ENCODE assay signal across 16 cellular contexts in genomic region chr11:94219771-94220170, GRCh38.
"Had no signal": no experiment of that assay in that cellular context is flagged by ENCODE, and none has a peak within 500 bp of the region (broad histone marks: within the 10 kb centered on the region; RNA-seq: fewer than 3 reads in every experiment).

No MANE protein-coding gene starts in this region.

- H3K36me3 Mint-ChIP-seq: activated naive CD8-positive, alpha-beta T cell had no signal

- H3K27ac ChIP-seq: body of pancreas, ovary, sigmoid colon, spleen, stomach, thoracic aorta had no signal

- ATAC-seq: activated CD4-positive, CD25-positive, alpha-beta regulatory T cell treated with anti-CD3 and anti-CD28 coated beads, Interleukin-2, amount 50 U/mL, for 24 hours; body of pancreas; esophagus mucosa had no signal

- H3K27me3 Mint-ChIP-seq: activated naive CD8-positive, alpha-beta T cell had no signal

- H3K4me3 ChIP-seq: body of pancreas, ovary, sigmoid colon, spleen, stomach, thoracic aorta had no signal

- H3K9me3 ChIP-seq: ovary had no signal

- DNase-seq: activated CD4-positive, alpha-beta T cell treated with anti-CD3 and anti-CD28 coated beads, Interleukin-2, amount 50 U/mL, for 1 hour; activated CD8-positive, alpha-beta memory T cell treated with anti-CD3 and anti-CD28 coated beads for 24 hours; activated gamma-delta T cell treated with Interleukin-2 at 50 U/mL for 16 hours; amygdala; body of pancreas; caudate nucleus; islet precursor cell; ovary; sigmoid colon; spleen; stomach had no signal

- H3K4me1 ChIP-seq: body of pancreas, sigmoid colon, spleen, stomach had no signal

- H3K27ac Mint-ChIP-seq: activated naive CD8-positive, alpha-beta T cell had no signal

- H3K36me3 ChIP-seq: ovary, sigmoid colon, spleen, stomach, thoracic aorta had no signal

- H3K4me3 Mint-ChIP-seq: activated naive CD8-positive, alpha-beta T cell; neural crest cell had no signal
